ENCODE assay signal across 28 cellular contexts in the genomic region with DNA sequence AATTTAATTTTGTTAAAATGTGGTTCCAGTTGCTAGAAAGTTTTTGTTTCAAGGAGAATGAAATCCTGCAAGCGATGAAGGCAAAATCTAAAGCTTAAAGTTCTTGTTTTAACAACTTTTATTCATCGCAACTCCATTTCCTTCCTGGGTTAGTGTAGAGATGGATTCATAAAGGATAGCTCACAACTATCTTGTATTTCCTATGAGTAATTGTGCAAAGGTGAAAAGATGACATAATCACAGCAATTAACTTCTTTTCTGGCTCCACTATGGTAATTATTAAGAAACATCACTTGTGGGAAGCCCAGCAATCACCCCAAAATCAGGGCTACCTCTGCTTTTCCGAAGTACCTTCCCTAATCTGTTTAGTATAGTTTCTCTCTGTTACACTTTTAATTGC.
"Had no signal": no experiment of that assay in that cellular context is flagged by ENCODE, and none has a peak within 500 bp of the region (broad histone marks: within the 10 kb centered on the region; RNA-seq: fewer than 3 reads in every experiment).

No MANE protein-coding gene starts in this region.

- H3K36me3 Mint-ChIP-seq: immature natural killer cell; memory B cell; naive thymus-derived CD4-positive, alpha-beta T cell; stimulated activated effector memory CD8-positive, alpha-beta T cell treated with anti-CD3 and anti-CD28 coated beads, Interleukin-12 subunit alpha, Interleukin-12 subunit beta, amount 100 ng/mL, for 72 hours had no signal

- H3K27me3 ChIP-seq: dorsolateral prefrontal cortex, esophagus muscularis mucosa, foreskin keratinocyte, gastroesophageal sphincter, heart left ventricle, hepatocyte, sigmoid colon, stomach, thyroid gland, vagina had no signal

- H3K4me1 Mint-ChIP-seq: immature natural killer cell; naive thymus-derived CD4-positive, alpha-beta T cell; stimulated activated effector memory CD8-positive, alpha-beta T cell treated with anti-CD3 and anti-CD28 coated beads, Interleukin-12 subunit alpha, Interleukin-12 subunit beta, amount 100 ng/mL, for 72 hours had no signal

- H3K27ac Mint-ChIP-seq: immature natural killer cell; memory B cell; naive thymus-derived CD4-positive, alpha-beta T cell; nephron; stimulated activated effector memory CD8-positive, alpha-beta T cell treated with anti-CD3 and anti-CD28 coated beads, Interleukin-12 subunit alpha, Interleukin-12 subunit beta, amount 100 ng/mL, for 72 hours had no signal

- DNase-seq: dorsolateral prefrontal cortex; effector CD4-positive, alpha-beta T cell; endodermal cell; foreskin keratinocyte; heart left ventricle; immature natural killer cell; islet precursor cell; left ventricle myocardium superior; midbrain; naive thymus-derived CD4-positive, alpha-beta T cell; nucleus accumbens; right cardiac atrium; sigmoid colon; stimulated activated CD4-positive, alpha-beta T cell treated with anti-CD3 and anti-CD28 coated beads, Interleukin-2, amount 100 ng/mL, for 24 hours; stimulated activated CD4-positive, alpha-beta T cell treated with anti-CD3 and anti-CD28 coated beads, Interleukin-4, amount 100 ng/mL, for 24 hours; stimulated activated naive CD4-positive, alpha-beta T cell treated with Interleukin-2 at 50 U/mL for 16 hours; stomach; thyroid gland; trophoblast cell had no signal

- H3K4me2 ChIP-seq: hepatocyte had no signal

- H3K36me3 ChIP-seq: esophagus muscularis mucosa, gastroesophageal sphincter, heart left ventricle, prostate gland, sigmoid colon, stomach, thyroid gland, vagina had no signal

- H3K4me3 ChIP-seq: dorsolateral prefrontal cortex, esophagus muscularis mucosa, gastroesophageal sphincter, heart left ventricle, hepatocyte, lung, prostate gland, sigmoid colon, stomach, thyroid gland, vagina had no signal

- H3K9me3 ChIP-seq: esophagus muscularis mucosa, gastroesophageal sphincter, heart left ventricle, prostate gland, sigmoid colon, stomach, thyroid gland, vagina had no signal

- H3K27ac ChIP-seq: esophagus muscularis mucosa, foreskin keratinocyte, gastroesophageal sphincter, heart left ventricle, hepatocyte, prostate gland, sigmoid colon, stomach, thyroid gland, vagina had no signal

- H3K4me3 Mint-ChIP-seq: endodermal cell; immature natural killer cell; memory B cell; naive thymus-derived CD4-positive, alpha-beta T cell; nephron; stimulated activated effector memory CD8-positive, alpha-beta T cell treated with anti-CD3 and anti-CD28 coated beads, Interleukin-12 subunit alpha, Interleukin-12 subunit beta, amount 100 ng/mL, for 72 hours had no signal

- H2AFZ ChIP-seq: hepatocyte had no signal

- H3K9me3 Mint-ChIP-seq: nephron; stimulated activated effector memory CD8-positive, alpha-beta T cell treated with anti-CD3 and anti-CD28 coated beads, Interleukin-12 subunit alpha, Interleukin-12 subunit beta, amount 100 ng/mL, for 72 hours had no signal

- H3K79me2 ChIP-seq: hepatocyte had no signal

- H3K4me1 ChIP-seq: gastroesophageal sphincter, prostate gland, sigmoid colon, stomach, thyroid gland had no signal
